Comparison of ENCODE assay signal across 22 cellular contexts in the genomic region with DNA sequence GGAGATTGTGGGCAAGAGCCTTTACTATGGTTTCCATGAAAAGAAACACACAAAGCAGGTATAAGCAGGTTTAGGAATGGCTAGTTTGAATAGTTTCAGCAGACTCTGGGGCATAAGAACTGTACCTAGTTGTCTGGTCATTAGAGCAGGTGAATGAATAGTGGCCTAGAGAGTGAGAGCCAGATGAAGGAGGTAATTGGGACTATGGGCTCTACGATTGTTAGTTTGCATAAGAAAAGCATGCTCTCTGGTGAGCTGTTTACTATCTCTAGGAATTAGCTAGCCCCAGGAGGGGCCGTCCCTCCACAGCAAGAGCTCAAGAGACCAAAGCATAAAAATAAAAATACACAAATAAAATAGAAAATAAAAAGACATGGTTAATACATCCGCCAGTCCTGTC.
"Had no signal": no experiment of that assay in that cellular context is flagged by ENCODE, and none has a peak within 500 bp of the region (broad histone marks: within the 10 kb centered on the region; RNA-seq: fewer than 3 reads in every experiment).

No MANE protein-coding gene starts in this region.

- H3K9ac ChIP-seq: parathyroid adenoma had no signal

- H3K9me3 ChIP-seq: colonic mucosa, esophagus muscularis mucosa, gastroesophageal sphincter, heart left ventricle, mucosa of descending colon, right lobe of liver, stomach, thyroid gland, vagina had no signal

- H3K4me2 ChIP-seq: hepatocyte had no signal

- H3K27ac ChIP-seq: colonic mucosa, esophagus muscularis mucosa, foreskin keratinocyte, gastroesophageal sphincter, heart left ventricle, hepatocyte, parathyroid adenoma, right lobe of liver, stomach, thyroid gland, vagina had no signal

- H3K36me3 ChIP-seq: colonic mucosa, heart left ventricle, right lobe of liver, stomach, thyroid gland, vagina had no signal

- H3K79me2 ChIP-seq: hepatocyte, parathyroid adenoma had no signal

- H3K4me3 ChIP-seq: colonic mucosa, esophagus muscularis mucosa, gastroesophageal sphincter, heart left ventricle, hepatocyte, lung, mucosa of descending colon, right lobe of liver, stomach, thyroid gland, vagina had no signal

- H2AFZ ChIP-seq: hepatocyte, parathyroid adenoma had no signal

- FAIRE-seq: endothelial cell of umbilical vein, kidney, small intestine had no signal

- DNase-seq: colonic mucosa; effector CD8-positive, alpha-beta T cell; foreskin keratinocyte; heart left ventricle; kidney; mucosa of descending colon; naive B cell; right lobe of liver; small intestine; stimulated activated CD4-positive, alpha-beta T cell treated with anti-CD3 and anti-CD28 coated beads, Interleukin-15, amount 100 ng/mL, for 24 hours; stimulated activated CD4-positive, alpha-beta T cell treated with anti-CD3 and anti-CD28 coated beads, Interleukin-4, amount 100 ng/mL, for 24 hours; stimulated activated naive CD4-positive, alpha-beta T cell treated with Interleukin-2 at 50 U/mL for 16 hours; stomach; thyroid gland; trophoblast cell had no signal

- H3K4me1 ChIP-seq: colonic mucosa, esophagus muscularis mucosa, foreskin keratinocyte, gastroesophageal sphincter, heart left ventricle, parathyroid adenoma, right lobe of liver, stomach, thyroid gland, vagina had no signal

- H3K27me3 ChIP-seq: colonic mucosa, esophagus muscularis mucosa, foreskin keratinocyte, gastroesophageal sphincter, heart left ventricle, hepatocyte, right lobe of liver, stomach, thyroid gland, vagina had no signal
